ENCODE assay signal across 25 cellular contexts in the genomic region with DNA sequence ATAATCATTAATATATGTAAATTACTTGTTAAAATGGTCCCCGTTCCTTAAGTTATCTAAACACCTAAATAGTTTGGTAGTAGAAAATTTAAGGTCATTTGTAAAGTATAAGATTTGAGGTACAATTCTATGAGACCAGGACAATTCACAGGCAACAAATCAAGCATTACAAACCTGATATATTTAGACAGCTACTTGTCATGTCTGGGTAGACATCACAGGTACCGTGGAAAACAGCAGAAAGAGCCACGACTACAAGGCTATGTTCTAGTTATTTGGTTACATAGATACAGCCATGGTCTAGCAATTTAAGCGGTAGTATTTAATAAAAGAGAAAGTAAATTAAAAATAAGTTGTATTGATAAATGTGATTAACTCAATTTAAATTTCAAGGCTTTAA.
A peak's percentile ranks its signal among the peaks of the same experiment; 100 is the strongest.
DNase-seq lines count a peak whose midpoint lies in the region; ATAC-seq, FAIRE-seq and TF ChIP-seq lines count a peak whose summit lies in the region.
"Had no signal": no experiment of that assay in that cellular context is flagged by ENCODE, and none has a peak within 500 bp of the region (broad histone marks: within the 10 kb centered on the region; RNA-seq: fewer than 3 reads in every experiment).

No MANE protein-coding gene starts in this region.

- no peaks in the 10 kb centered on the region for H3K36me3 Mint-ChIP-seq in CD4-positive, alpha-beta memory T cell
- H3K36me3 Mint-ChIP-seq: CD14-positive monocyte; CD4-positive, CD25-positive, alpha-beta regulatory T cell; CD8-positive, alpha-beta T cell had no signal

- no peak overlapping the region for H3K4me3 ChIP-seq in OCI-LY7 (ENCODE audit: low read depth, low read length, poor library complexity, severe bottlenecking)
- no peak overlapping the region for H3K4me3 ChIP-seq in neural cell (ENCODE audit: low read length)
- no peak overlapping the region for H3K4me3 ChIP-seq in testis
- no peak overlapping the region for H3K4me3 ChIP-seq in CD4-positive, alpha-beta memory T cell (ENCODE audit: low read length in 2 of 2)
- H3K4me3 ChIP-seq: BLaER1 had no signal

- H3K9me2 ChIP-seq in OCI-LY7 (ENCODE audit: insufficient read depth, low read length) (no peaks in the 10 kb centered on the region), neural cell (ENCODE audit: insufficient read depth, low read length) (no peaks in the 10 kb centered on the region)

- no peaks in the 10 kb centered on the region for H3K79me2 ChIP-seq in OCI-LY7 (ENCODE audit: insufficient read depth, low read depth, low read length)
- no peaks in the 10 kb centered on the region for H3K79me2 ChIP-seq in neural cell (replicated peaks; ENCODE audit: insufficient read depth, low read length)

- ATAC-seq in HG02571 (IDR thresholded peaks at IDR 0.05; ENCODE audit: unreplicated experiment) = no peak
- ATAC-seq: CD8-positive, alpha-beta T cell had no signal

- POLR2A ChIA-PET in OCI-LY7 (lab: Charles Lee) = no interaction called here
- POLR2A ChIA-PET in CD4-positive, alpha-beta memory T cell (lab: Charles Lee; ENCODE audit: partially characterized antibody) = no interaction called here

- no peaks in the 10 kb centered on the region for H4K20me1 ChIP-seq in OCI-LY7 (ENCODE audit: insufficient read depth, low read length)
- no peaks in the 10 kb centered on the region for H4K20me1 ChIP-seq in neural cell (ENCODE audit: insufficient read depth)
- H4K20me1 ChIP-seq: BLaER1 had no signal

- H3K27me3 Mint-ChIP-seq in CD4-positive, alpha-beta memory T cell = no peaks in the 10 kb centered on the region
- H3K27me3 Mint-ChIP-seq: CD4-positive, CD25-positive, alpha-beta regulatory T cell had no signal

- no peak for TF ChIP-seq RAD21 in neural cell (conservative IDR thresholded peaks at IDR 0.05)

- BruUV-seq in OCI-LY7 (replicated peaks; lab: Mats Ljungman, UMichigan) = no TSS peak

- no peak overlapping the region for H3K27ac ChIP-seq in OCI-LY7 (ENCODE audit: low read depth, low read length, poor library complexity, severe bottlenecking)
- H3K27ac ChIP-seq in neural cell (ENCODE audit: low read length) = peak overlapping the region; percentile 7
- no peak overlapping the region for H3K27ac ChIP-seq in testis
- H3K27ac ChIP-seq in CD4-positive, alpha-beta memory T cell (ENCODE audit: low read depth, low read length) = no peak overlapping the region
- H3K27ac ChIP-seq: BLaER1 had no signal

- H3K9ac ChIP-seq in neural cell (ENCODE audit: low read length) = no peak overlapping the region
- H3K9ac ChIP-seq: BLaER1 had no signal

- H3K9me3 ChIP-seq in OCI-LY7 (ENCODE audit: low read length) (no peaks in the 10 kb centered on the region), neural cell (ENCODE audit: low read length) (no peaks in the 10 kb centered on the region), testis (no peaks in the 10 kb centered on the region)
- H3K9me3 ChIP-seq in CD4-positive, alpha-beta memory T cell (ENCODE audit: control insufficient read depth in 1 of 2, low read length in 2 of 2) = no peaks in the 10 kb centered on the region
- H3K9me3 ChIP-seq: BLaER1, Caco-2 had no signal

- peak; percentile 81 for TF ChIP-seq EP300 in neural cell (conservative IDR thresholded peaks at IDR 0.05; ENCODE audit: poor library complexity, severe bottlenecking)

- peak; percentile 31 for FAIRE-seq in frontal cortex (lab: Jason Lieb, UNC)
- FAIRE-seq: A204.1, GM12891 had no signal

- 0 out of 2 replicates have a peak overlapping the region, but pooled peaks have one; percentile 6 for H2AFZ ChIP-seq in OCI-LY7 (ENCODE audit: low read length)
- H2AFZ ChIP-seq in neural cell (ENCODE audit: low read depth, low read length) = no peak overlapping the region

- TF ChIP-seq POLR2A in testis (IDR thresholded peaks at IDR 0.05) = no peak

- H3K9me3 Mint-ChIP-seq in CD4-positive, alpha-beta memory T cell = peaks cover 0 to 15% (median 1%) of the 10 kb centered on the region in 8 donors

- intact Hi-C loops in OCI-LY7 (cut with micrococcal nuclease; ENCODE audit: unreplicated experiment) = no loop called here
- intact Hi-C loops in testis (cut with DNase I; ENCODE audit: low total_unique reads) = no loop called here
- intact Hi-C loops in CD4-positive, alpha-beta memory T cell (cut with micrococcal nuclease) = no loop called here

- H3K27ac Mint-ChIP-seq in CD4-positive, alpha-beta memory T cell = no peak overlapping the region
- H3K27ac Mint-ChIP-seq: CD14-positive monocyte; CD4-positive, CD25-positive, alpha-beta regulatory T cell; CD8-positive, alpha-beta T cell had no signal

- no peaks in the 10 kb centered on the region for H3K36me3 ChIP-seq in OCI-LY7 (ENCODE audit: insufficient read depth, low read length)
- H3K36me3 ChIP-seq in neural cell (ENCODE audit: insufficient read depth, low read length) = no peaks in the 10 kb centered on the region
- H3K36me3 ChIP-seq in testis (ENCODE audit: low read depth, missing control alignments) = no peaks in the 10 kb centered on the region
- no peaks in the 10 kb centered on the region for H3K36me3 ChIP-seq in CD4-positive, alpha-beta memory T cell (ENCODE audit: insufficient read depth, low read length)
- H3K36me3 ChIP-seq: BE2C, BLaER1 had no signal

- 77 to 83% methylated on average over 4 of the region's 4 CpGs for WGBS in testis, 2 donors

- no peak overlapping the region for H3K4me3 Mint-ChIP-seq in CD4-positive, alpha-beta memory T cell
- H3K4me3 Mint-ChIP-seq: CD14-positive monocyte; CD4-positive, CD25-positive, alpha-beta regulatory T cell; CD8-positive, alpha-beta T cell had no signal

- no peak overlapping the region for H3K4me2 ChIP-seq in OCI-LY7 (ENCODE audit: low read length)
- no peak overlapping the region for H3K4me2 ChIP-seq in neural cell (ENCODE audit: low read length)
- H3K4me2 ChIP-seq: BLaER1 had no signal

- no peak for TF ChIP-seq CTCF in OCI-LY7 (conservative IDR thresholded peaks at IDR 0.05; ENCODE audit: low read length)
- no peak for TF ChIP-seq CTCF in neural cell (IDR thresholded peaks at IDR 0.05; ENCODE audit: poor library complexity, severe bottlenecking)
- no peak for TF ChIP-seq CTCF in testis (IDR thresholded peaks at IDR 0.05)

- H3K4me1 Mint-ChIP-seq in CD4-positive, alpha-beta memory T cell = no peaks in the 10 kb centered on the region
- H3K4me1 Mint-ChIP-seq: CD14-positive monocyte; CD4-positive, CD25-positive, alpha-beta regulatory T cell had no signal

- H3K4me1 ChIP-seq in OCI-LY7 (ENCODE audit: insufficient read depth, low read length, poor library complexity, severe bottlenecking) (no peaks in the 10 kb centered on the region), testis (no peaks in the 10 kb centered on the region)
- H3K4me1 ChIP-seq in CD4-positive, alpha-beta memory T cell (ENCODE audit: insufficient read depth, low read length) = no peaks in the 10 kb centered on the region
- H3K4me1 ChIP-seq: BE2C, BLaER1, Caco-2 had no signal

- no peaks in the 10 kb centered on the region for H3F3A ChIP-seq in neural cell (ENCODE audit: insufficient read depth, low read length, poor library complexity, severe bottlenecking)

- no peaks in the 10 kb centered on the region for H3K27me3 ChIP-seq in neural cell (ENCODE audit: insufficient read depth, low read depth, low read length)
- no peaks in the 10 kb centered on the region for H3K27me3 ChIP-seq in testis
- H3K27me3 ChIP-seq in CD4-positive, alpha-beta memory T cell (ENCODE audit: insufficient read depth, low read length) = no peaks in the 10 kb centered on the region
- H3K27me3 ChIP-seq: BE2C, BLaER1 had no signal

- no peak for DNase-seq in OCI-LY7 (ENCODE audit: low spot score)
- DNase-seq in frontal cortex (ENCODE audit: low spot score in 2 of 2) = no peak
- no peak for DNase-seq in GDM1 (lab: John Stamatoyannopoulos, UW)
- no peak for DNase-seq in testis
- no peak for DNase-seq in CD4-positive, alpha-beta memory T cell
- DNase-seq: 8988T; ACHN; BE2C; C1 segment of cervical spinal cord; Caco-2; CD4-positive, CD25-positive, alpha-beta regulatory T cell; CD8-positive, alpha-beta T cell; DMS 273 treated with DMSO at 0.1 percent for 48 hours; DMS153; DMS53; DMS79; DND-41; EL; GF-D8 had no signal

- CTCF ChIA-PET in OCI-LY7 (lab: Charles Lee; ENCODE audit: unreplicated experiment) = no interaction called here
- CTCF ChIA-PET in CD4-positive, alpha-beta memory T cell (lab: Charles Lee; ENCODE audit: partially characterized antibody) = no interaction called here

TF ChIP-seq in neural cell, 6 proteins besides CTCF, POLR2A, EP300 and RAD21:
- TF ChIP-seq POLR2AphosphoS5 (IDR thresholded peaks at IDR 0.05) = peak; percentile 54
- TF ChIP-seq, protein P1, sequence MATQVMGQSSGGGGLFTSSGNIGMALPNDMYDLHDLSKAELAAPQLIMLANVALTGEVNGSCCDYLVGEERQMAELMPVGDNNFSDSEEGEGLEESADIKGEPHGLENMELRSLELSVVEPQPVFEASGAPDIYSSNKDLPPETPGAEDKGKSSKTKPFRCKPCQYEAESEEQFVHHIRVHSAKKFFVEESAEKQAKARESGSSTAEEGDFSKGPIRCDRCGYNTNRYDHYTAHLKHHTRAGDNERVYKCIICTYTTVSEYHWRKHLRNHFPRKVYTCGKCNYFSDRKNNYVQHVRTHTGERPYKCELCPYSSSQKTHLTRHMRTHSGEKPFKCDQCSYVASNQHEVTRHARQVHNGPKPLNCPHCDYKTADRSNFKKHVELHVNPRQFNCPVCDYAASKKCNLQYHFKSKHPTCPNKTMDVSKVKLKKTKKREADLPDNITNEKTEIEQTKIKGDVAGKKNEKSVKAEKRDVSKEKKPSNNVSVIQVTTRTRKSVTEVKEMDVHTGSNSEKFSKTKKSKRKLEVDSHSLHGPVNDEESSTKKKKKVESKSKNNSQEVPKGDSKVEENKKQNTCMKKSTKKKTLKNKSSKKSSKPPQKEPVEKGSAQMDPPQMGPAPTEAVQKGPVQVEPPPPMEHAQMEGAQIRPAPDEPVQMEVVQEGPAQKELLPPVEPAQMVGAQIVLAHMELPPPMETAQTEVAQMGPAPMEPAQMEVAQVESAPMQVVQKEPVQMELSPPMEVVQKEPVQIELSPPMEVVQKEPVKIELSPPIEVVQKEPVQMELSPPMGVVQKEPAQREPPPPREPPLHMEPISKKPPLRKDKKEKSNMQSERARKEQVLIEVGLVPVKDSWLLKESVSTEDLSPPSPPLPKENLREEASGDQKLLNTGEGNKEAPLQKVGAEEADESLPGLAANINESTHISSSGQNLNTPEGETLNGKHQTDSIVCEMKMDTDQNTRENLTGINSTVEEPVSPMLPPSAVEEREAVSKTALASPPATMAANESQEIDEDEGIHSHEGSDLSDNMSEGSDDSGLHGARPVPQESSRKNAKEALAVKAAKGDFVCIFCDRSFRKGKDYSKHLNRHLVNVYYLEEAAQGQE (IDR thresholded peaks at IDR 0.05; ENCODE audit: borderline replicate concordance) = no peak
TF ChIP-seq in neural cell: peak in this region for 1.
